ENCODE assay signal across 13 cellular contexts in the genomic region with DNA sequence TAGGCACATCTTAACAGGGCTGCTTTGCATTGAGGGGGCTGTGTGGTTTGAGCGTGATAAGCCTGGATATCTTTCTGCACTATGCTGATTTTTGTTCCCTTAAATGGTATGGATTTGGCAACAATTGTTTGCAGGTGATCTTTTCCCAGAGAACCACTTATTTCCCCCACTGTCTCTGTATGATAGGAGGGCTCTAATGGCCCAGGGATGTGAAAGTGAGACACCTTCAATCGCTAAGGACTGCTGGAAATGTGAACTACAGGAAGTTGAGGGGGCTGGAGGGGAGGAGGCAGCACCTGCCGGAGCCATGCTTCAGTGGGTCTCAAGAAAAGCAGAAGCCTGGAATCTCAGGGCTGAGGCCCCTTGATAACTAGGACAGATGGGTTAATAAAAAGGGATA. TPM values are rescaled to one million over a fixed set of nuclear protein-coding genes. Genes with fewer than 3 reads are reported as not detected.
DNase-seq lines count a peak whose midpoint lies in the region; ATAC-seq and TF ChIP-seq lines count a peak whose summit lies in the region.
"Had no signal": no experiment of that assay in that cellular context is flagged by ENCODE, and none has a peak within 500 bp of the region (broad histone marks: within the 10 kb centered on the region; RNA-seq: fewer than 3 reads in every experiment).

No MANE protein-coding gene starts in this region.

- no peaks in the 10 kb centered on the region for H3K27me3 ChIP-seq in suprapubic skin
- H3K27me3 ChIP-seq in MM.1S (replicated peaks; ENCODE audit: insufficient read depth, low read length), result no peaks in the 10 kb centered on the region
- H3K27me3 ChIP-seq: left lung, right atrium auricular region had no signal

- H3K27ac ChIP-seq in suprapubic skin, result no peak overlapping the region
- H3K27ac ChIP-seq in MM.1S (ENCODE audit: low read length), result no peak overlapping the region
- H3K27ac ChIP-seq: left lung, right atrium auricular region had no signal

- H2AFZ ChIP-seq in MM.1S (ENCODE audit: low read length), result no peak overlapping the region

- TF ChIP-seq CTCF in suprapubic skin (IDR thresholded peaks at IDR 0.05) (no peak), MM.1S (IDR thresholded peaks at IDR 0.05; ENCODE audit: low read length) (no peak), GM10266 (IDR thresholded peaks at IDR 0.05; ENCODE audit: control insufficient read depth, insufficient read depth, low read depth, missing control alignments) (no peak)

- no peak overlapping the region for H3K4me2 ChIP-seq in MM.1S (ENCODE audit: low read depth, low read length)

- WGBS in suprapubic skin, result 80% methylated on average over 3 of the region's 3 CpGs

- H4K20me1 ChIP-seq in MM.1S (ENCODE audit: insufficient read depth, low read length), result no peaks in the 10 kb centered on the region

- no peak for TF ChIP-seq POLR2A in suprapubic skin (IDR thresholded peaks at IDR 0.05)

- H3K9ac ChIP-seq in MM.1S (ENCODE audit: low read length), result no peak overlapping the region

- TF ChIP-seq EP300 in suprapubic skin (IDR thresholded peaks at IDR 0.05), result no peak

- H3F3A ChIP-seq in MM.1S (ENCODE audit: insufficient read depth, low read length), result no peaks in the 10 kb centered on the region

- ATAC-seq in GM19467 (IDR thresholded peaks at IDR 0.05; ENCODE audit: unreplicated experiment) (peak; percentile 60), HG03139 (IDR thresholded peaks at IDR 0.05; ENCODE audit: unreplicated experiment) (peak; percentile 52)
- ATAC-seq: left lung had no signal

- DNase-seq in NCI-H524 (lab: John Stamatoyannopoulos, UW) (peak; percentile 63 to 89), GM03348 (ENCODE audit: low spot score) (no peak), suprapubic skin (ENCODE audit: low spot score in 2 of 2) (no peak), MM.1S (no peak), GM10266 (ENCODE audit: extremely low spot score) (no peak)
- DNase-seq: activated CD4-positive, alpha-beta T cell treated with anti-CD3 and anti-CD28 coated beads for 48 hours; anterior cingulate cortex; left lung; RPMI8226 had no signal

- peaks cover 15% of the 10 kb centered on the region; the same call in 1 of the 2 replicates for H3K79me2 ChIP-seq in MM.1S (ENCODE audit: low read length)

- no peaks in the 10 kb centered on the region for H3K36me3 ChIP-seq in suprapubic skin
- no peaks in the 10 kb centered on the region for H3K36me3 ChIP-seq in MM.1S (replicated peaks; ENCODE audit: insufficient read depth, low read length)
- H3K36me3 ChIP-seq: right atrium auricular region had no signal

- H3K4me1 ChIP-seq in suprapubic skin (no peaks in the 10 kb centered on the region), MM.1S (ENCODE audit: low read length) (peaks cover 8% of the 10 kb centered on the region)
- H3K4me1 ChIP-seq: right atrium auricular region had no signal

- H3K4me3 ChIP-seq in GM08714 (ENCODE audit: low read length) (peak overlapping the region; percentile 17; the same call in 1 of the 2 replicates), suprapubic skin (no peak overlapping the region), MM.1S (ENCODE audit: low read length) (no peak overlapping the region)
- H3K4me3 ChIP-seq: left lung, right atrium auricular region had no signal

- no peaks in the 10 kb centered on the region for H3K9me2 ChIP-seq in MM.1S (replicated peaks; ENCODE audit: insufficient read depth, low read length)

- no peaks in the 10 kb centered on the region for H3K9me3 ChIP-seq in suprapubic skin
- H3K9me3 ChIP-seq in MM.1S (replicated peaks; ENCODE audit: insufficient read depth, low read length), result no peaks in the 10 kb centered on the region
- H3K9me3 ChIP-seq: left lung had no signal

RNA-seq across cellular contexts. Expression of gene SYK, which starts 29.4 kb away (rescaled TPM):
- 10 to 100 TPM; 22.0 to 31.6 (median 25.0) TPM for total RNA-seq in suprapubic skin

Comparison
In these comparisons a context has a peak if more than half of its experiments do, and no peak if none do; other contexts are left out.
1. DNase-seq: peak in NCI-H524 (2 of 2); none in GM03348 (single experiment), suprapubic skin (0 of 2), MM.1S (single experiment) and GM10266 (single experiment).